In genomic region chr4:152936446-152937279, GRCh38 we compare ENCODE assay signal across 1 cellular context.
TF ChIP-seq lines count a peak whose summit lies in the region.

No MANE protein-coding gene starts in this region.

TF ChIP-seq in HEK293, 187 proteins besides CTCF, POLR2A, EP300 and RAD21 (continued from another document):
- TF ChIP-seq PATZ1 (tag by site-specific recombination; IDR thresholded peaks at IDR 0.05) (peak; percentile 74), ZNF580 (tag by site-specific recombination; IDR thresholded peaks at IDR 0.05) (no peak), ZNF426 (tag by site-specific recombination; IDR thresholded peaks at IDR 0.05) (no peak), BCL11A (tag by site-specific recombination; IDR thresholded peaks at IDR 0.05; ENCODE audit: low read depth) (no peak), ZNF202 (tag by site-specific recombination; IDR thresholded peaks at IDR 0.05; ENCODE audit: borderline replicate concordance) (no peak), ZNF112 (tag by site-specific recombination; IDR thresholded peaks at IDR 0.05) (no peak), ZNF239 (tag by site-specific recombination; IDR thresholded peaks at IDR 0.05) (no peak), MYNN (tag by site-specific recombination; IDR thresholded peaks at IDR 0.05; ENCODE audit: borderline replicate concordance) (no peak), ZBTB44 (tag by site-specific recombination; IDR thresholded peaks at IDR 0.05) (no peak), ZNF548 (tag by site-specific recombination; IDR thresholded peaks at IDR 0.05) (no peak), ZNF19 (tag by site-specific recombination; IDR thresholded peaks at IDR 0.05; ENCODE audit: low read depth) (no peak), KLF16 (tag by site-specific recombination; IDR thresholded peaks at IDR 0.05) (0 out of 2 replicates have a peak, but pooled peaks have one; percentile 36), ZNF404 (tag by site-specific recombination; IDR thresholded peaks at IDR 0.05) (no peak), ZNF654 (tag by site-specific recombination; IDR thresholded peaks at IDR 0.05; ENCODE audit: low read depth) (no peak), ZNF670 (tag by site-specific recombination; IDR thresholded peaks at IDR 0.05; ENCODE audit: low read depth) (no peak), ZNF335 (tag by site-specific recombination; conservative IDR thresholded peaks at IDR 0.05) (peak; percentile 89), ZNF16 (tag by site-specific recombination; IDR thresholded peaks at IDR 0.05; ENCODE audit: low read depth) (no peak), ZNF280D (tag by site-specific recombination; IDR thresholded peaks at IDR 0.05) (no peak), YY2 (tag by site-specific recombination; IDR thresholded peaks at IDR 0.05) (no peak), INSM2 (tag by site-specific recombination; IDR thresholded peaks at IDR 0.05) (no peak), ZNF624 (tag by site-specific recombination; IDR thresholded peaks at IDR 0.05) (no peak), BCL6B (tag by site-specific recombination; IDR thresholded peaks at IDR 0.05) (no peak), ZNF223 (tag by site-specific recombination; IDR thresholded peaks at IDR 0.05) (no peak), ZNF501 (tag by site-specific recombination; IDR thresholded peaks at IDR 0.05) (no peak), ZNF639 (tag by site-specific recombination; IDR thresholded peaks at IDR 0.05) (no peak), ZBTB1 (tag by site-specific recombination; IDR thresholded peaks at IDR 0.05) (0 out of 2 replicates have a peak, but pooled peaks have one; percentile 6)
